ENCODE assay signal across 1 cellular context in genomic region chr1:147669475-147670318, GRCh38.
TF ChIP-seq lines count a peak whose summit lies in the region.

No MANE protein-coding gene starts in this region.

TF ChIP-seq in H1, 55 proteins besides CTCF, POLR2A, EP300 and RAD21 (continued from another document):
- TF ChIP-seq KDM4A (IDR thresholded peaks at IDR 0.05; ENCODE audit: low read depth, low read length, severe bottlenecking) (peak; percentile 99), CREB1 (IDR thresholded peaks at IDR 0.05) (no peak), TAF1 (IDR thresholded peaks at IDR 0.05; ENCODE audit: low read depth, low read length) (peak; percentile 19; the same call in 1 of the 2 replicates), NRF1 (IDR thresholded peaks at IDR 0.05; ENCODE audit: low read depth, low read length) (no peak), CHD2 (IDR thresholded peaks at IDR 0.05; ENCODE audit: low read length) (no peak), TAF7 (optimal IDR thresholded peaks at IDR 0.05; ENCODE audit: borderline replicate concordance, low read depth, low read length) (peak; percentile 19)
- TF ChIP-seq, protein P1, sequence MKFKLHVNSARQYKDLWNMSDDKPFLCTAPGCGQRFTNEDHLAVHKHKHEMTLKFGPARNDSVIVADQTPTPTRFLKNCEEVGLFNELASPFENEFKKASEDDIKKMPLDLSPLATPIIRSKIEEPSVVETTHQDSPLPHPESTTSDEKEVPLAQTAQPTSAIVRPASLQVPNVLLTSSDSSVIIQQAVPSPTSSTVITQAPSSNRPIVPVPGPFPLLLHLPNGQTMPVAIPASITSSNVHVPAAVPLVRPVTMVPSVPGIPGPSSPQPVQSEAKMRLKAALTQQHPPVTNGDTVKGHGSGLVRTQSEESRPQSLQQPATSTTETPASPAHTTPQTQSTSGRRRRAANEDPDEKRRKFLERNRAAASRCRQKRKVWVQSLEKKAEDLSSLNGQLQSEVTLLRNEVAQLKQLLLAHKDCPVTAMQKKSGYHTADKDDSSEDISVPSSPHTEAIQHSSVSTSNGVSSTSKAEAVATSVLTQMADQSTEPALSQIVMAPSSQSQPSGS (IDR thresholded peaks at IDR 0.05; ENCODE audit: low read length), result no peak
